Comparison of ENCODE assay signal across 22 cellular contexts in genomic region chr6:8113260-8113659, GRCh38. TPM values are rescaled to one million over a fixed set of nuclear protein-coding genes. Genes with fewer than 3 reads are reported as not detected.
A peak's percentile ranks its signal among the peaks of the same experiment; 100 is the strongest.
DNase-seq lines count a peak whose midpoint lies in the region; ATAC-seq and TF ChIP-seq lines count a peak whose summit lies in the region.
"Had no signal": no experiment of that assay in that cellular context is flagged by ENCODE, and none has a peak within 500 bp of the region (broad histone marks: within the 10 kb centered on the region; RNA-seq: fewer than 3 reads in every experiment).

No MANE protein-coding gene starts in this region.

- POLR2A ChIA-PET in SK-N-SH (lab: Yijun Ruan, JAX), result no interaction called here

- no peak overlapping the region for H2AFZ ChIP-seq in SK-N-SH (ENCODE audit: low read depth)

- no peak for TF ChIP-seq POLR2A in erythroblast (IDR thresholded peaks at IDR 0.05; ENCODE audit: low read length)

- no peak for TF ChIP-seq CTCF in SK-N-SH (IDR thresholded peaks at IDR 0.05)
- TF ChIP-seq CTCF in astrocyte of the spinal cord (IDR thresholded peaks at IDR 0.05; ENCODE audit: low read depth, low read length), result no peak

- no peak overlapping the region for H3K27ac ChIP-seq in SK-N-SH (ENCODE audit: low read depth in 2 of 2, low read length in 1 of 2)
- H3K27ac ChIP-seq: 22Rv1; BLaER1 treated with 17β-estradiol and CSF1 and Interleukin-3, amounts not matched to agents 10 nM and 100 nM had no signal

- no peaks in the 10 kb centered on the region for H3K27me3 ChIP-seq in SK-N-SH (ENCODE audit: insufficient read depth)
- H3K27me3 ChIP-seq: BLaER1 treated with 17β-estradiol and CSF1 and Interleukin-3, amounts not matched to agents 10 nM and 100 nM had no signal

- H4K20me1 ChIP-seq in SK-N-SH (ENCODE audit: insufficient read depth), result no peaks in the 10 kb centered on the region
- H4K20me1 ChIP-seq: BLaER1 treated with 17β-estradiol and CSF1 and Interleukin-3, amounts not matched to agents 10 nM and 100 nM had no signal

- H3K4me1 ChIP-seq in SK-N-SH (ENCODE audit: control insufficient read depth in 1 of 2, insufficient read depth in 2 of 2, low read depth in 1 of 2, low read length in 1 of 2), result peaks cover 0 to 10% of the 10 kb centered on the region in 2 experiments; a peak in 2 of 4 replicates
- H3K4me1 ChIP-seq: HAP-1 had no signal

- DNase-seq in SK-N-SH (no peak), astrocyte of the spinal cord (ENCODE audit: low read depth, low spot score) (peak; percentile 12), fibroblast of peridontal ligament (ENCODE audit: extremely low read depth) (peak; percentile 62), erythroblast (lab: John Stamatoyannopoulos, UW) (no peak), kidney tubule cell (ENCODE audit: low spot score) (no peak)
- DNase-seq: CD8-positive, alpha-beta memory T cell; KG1; MV-4-11; NCI-H1417; NCI-H187; NCI-H2227 treated with DMSO at 0.1 percent for 48 hours; NCI-H510A treated with DMSO at 0.1 percent for 48 hours; NCI-H774; OCI-M1; Right ventricle myocardium superior had no signal

- H3K36me3 ChIP-seq in SK-N-SH (replicated peaks in 1 of 2; ENCODE audit: control insufficient read depth in 1 of 2, insufficient read depth in 2 of 2, low read length in 1 of 2), result no peaks in the 10 kb centered on the region
- H3K36me3 ChIP-seq: BLaER1 treated with 17β-estradiol and CSF1 and Interleukin-3, amounts not matched to agents 10 nM and 100 nM; HAP-1 had no signal

- no peaks in the 10 kb centered on the region for H3K9me2 ChIP-seq in SK-N-SH

- ATAC-seq in SK-N-SH treated with all-trans-retinoic acid at 6 μM for 48 hours (no peak), HG03442 (IDR thresholded peaks at IDR 0.05; ENCODE audit: unreplicated experiment) (no peak), GM19035 (IDR thresholded peaks at IDR 0.05; ENCODE audit: unreplicated experiment) (no peak)
- ATAC-seq: HepG2 had no signal

- H3K9ac ChIP-seq in SK-N-SH, result no peak overlapping the region
- H3K9ac ChIP-seq: BLaER1 treated with 17β-estradiol and CSF1 and Interleukin-3, amounts not matched to agents 10 nM and 100 nM had no signal

- H3F3A ChIP-seq in SK-N-SH (replicated peaks; ENCODE audit: insufficient read depth), result peaks cover 5% of the 10 kb centered on the region

- H3K79me2 ChIP-seq in SK-N-SH (ENCODE audit: insufficient read depth), result no peaks in the 10 kb centered on the region

- H3K9me3 ChIP-seq in SK-N-SH, result no peaks in the 10 kb centered on the region
- H3K9me3 ChIP-seq: HAP-1 had no signal

- H3K4me3 ChIP-seq in SK-N-SH (ENCODE audit: low read depth in 2 of 2, low read length in 1 of 2) (no peak overlapping the region), astrocyte of the spinal cord (ENCODE audit: low read depth, low read length) (no peak overlapping the region)
- H3K4me3 ChIP-seq: BLaER1 treated with 17β-estradiol and CSF1 and Interleukin-3, amounts not matched to agents 10 nM and 100 nM; HAP-1 had no signal

- no peak for TF ChIP-seq EP300 in SK-N-SH (IDR thresholded peaks at IDR 0.05; ENCODE audit: borderline replicate concordance in 1 of 2, low read depth in 1 of 2, low read length in 1 of 2)

- TF ChIP-seq RAD21 in SK-N-SH (IDR thresholded peaks at IDR 0.05; ENCODE audit: low read length), result no peak

- CTCF ChIA-PET in SK-N-SH (lab: Yijun Ruan, JAX), result interaction anchor here (2.0 to 2.5 kb wide), 2 partner anchors 18 to 106 kb away, joined by 8 to 10 read pairs; no protein-coding TSS in a partner anchor

- WGBS in SK-N-SH (ENCODE audit: low lambda C conversion rate), result 19% methylated on average over 3 of the region's 3 CpGs

- in situ Hi-C loops in astrocyte of the spinal cord (cut with HindIII; ENCODE audit: low sequenced_read_pairs), result no loop called here

- 0 out of 2 replicates have a peak overlapping the region, but pooled peaks have one; percentile 1 for H3K4me2 ChIP-seq in SK-N-SH
- H3K4me2 ChIP-seq: BLaER1 treated with 17β-estradiol and CSF1 and Interleukin-3, amounts not matched to agents 10 nM and 100 nM had no signal

TF ChIP-seq in SK-N-SH, 30 proteins besides CTCF, POLR2A, EP300 and RAD21:
- TF ChIP-seq POLR2AphosphoS5 (IDR thresholded peaks at IDR 0.05; ENCODE audit: low read depth, low read length) (no peak), NFIC (IDR thresholded peaks at IDR 0.05; ENCODE audit: borderline replicate concordance) (peak; percentile 24; the same call in 1 of the 2 replicates)

TF ChIP-seq in SK-N-SH treated with all-trans-retinoic acid at 6 μM for 48 hours, 23 proteins besides CTCF, POLR2A, EP300 and RAD21 (continues in another document):
- TF ChIP-seq ZFP30 (CRISPR knock-in tag; IDR thresholded peaks at IDR 0.05) (no peak), PPARA (CRISPR knock-in tag; IDR thresholded peaks at IDR 0.05; ENCODE audit: borderline replicate concordance) (no peak), ZNF70 (CRISPR knock-in tag; IDR thresholded peaks at IDR 0.05) (no peak), SNAI2 (CRISPR knock-in tag; IDR thresholded peaks at IDR 0.05) (no peak), ZNF565 (CRISPR knock-in tag; conservative IDR thresholded peaks at IDR 0.05; ENCODE audit: low read depth) (no peak), ZFP3 (CRISPR knock-in tag; IDR thresholded peaks at IDR 0.05) (no peak), POU6F1 (CRISPR knock-in tag; IDR thresholded peaks at IDR 0.05; ENCODE audit: borderline replicate concordance, low read depth) (no peak), TOX (CRISPR knock-in tag; IDR thresholded peaks at IDR 0.05; ENCODE audit: borderline replicate concordance) (no peak), PATZ1 (CRISPR knock-in tag; IDR thresholded peaks at IDR 0.05; ENCODE audit: borderline replicate concordance) (no peak), BACH2 (CRISPR knock-in tag; IDR thresholded peaks at IDR 0.05; ENCODE audit: borderline replicate concordance) (no peak), RARB (CRISPR knock-in tag; IDR thresholded peaks at IDR 0.05) (no peak), CSRNP3 (CRISPR knock-in tag; IDR thresholded peaks at IDR 0.05) (no peak), OSR1 (CRISPR knock-in tag; IDR thresholded peaks at IDR 0.05) (no peak), ARNTL (CRISPR knock-in tag; IDR thresholded peaks at IDR 0.05; ENCODE audit: borderline replicate concordance, low read depth) (no peak), ESRRG (CRISPR knock-in tag; IDR thresholded peaks at IDR 0.05) (no peak), CREB5 (CRISPR knock-in tag; IDR thresholded peaks at IDR 0.05; ENCODE audit: low read depth) (no peak)

RNA-seq across cellular contexts. Expression of gene EEF1E1, which starts 10.9 kb away (rescaled TPM):
- polyA plus RNA-seq in SK-N-SH (2012; rRNA removed), result 60.8 and 67.1 TPM in 2 replicates
- polyA plus RNA-seq in SK-N-SH (2012; cell fraction: cytosol; rRNA removed), result 72.8 and 96.1 TPM in 2 replicates
- 17.3 and 28.8 TPM in 2 replicates for polyA plus RNA-seq in SK-N-SH (2012; cell fraction: nucleus; rRNA removed)

RNA-seq across cellular contexts. Expression of gene BLOC1S5, which starts 49.1 kb away (rescaled TPM):
- 4.2 and 4.4 TPM in 2 replicates for polyA plus RNA-seq in SK-N-SH (2012; rRNA removed)
- 6.4 and 6.6 TPM in 2 replicates for polyA plus RNA-seq in SK-N-SH (2012; cell fraction: cytosol; rRNA removed)
- 0.68 and 1.5 TPM in 2 replicates for polyA plus RNA-seq in SK-N-SH (2012; cell fraction: nucleus; rRNA removed)

Comparison
In these comparisons a context has a peak if more than half of its experiments do, and no peak if none do; other contexts are left out.
1. DNase-seq: peak in astrocyte of the spinal cord (single experiment) and fibroblast of peridontal ligament (single experiment); none in SK-N-SH (single experiment), erythroblast (0 of 2) and kidney tubule cell (single experiment).